ENCODE assay signal across 10 cellular contexts in the genomic region with DNA sequence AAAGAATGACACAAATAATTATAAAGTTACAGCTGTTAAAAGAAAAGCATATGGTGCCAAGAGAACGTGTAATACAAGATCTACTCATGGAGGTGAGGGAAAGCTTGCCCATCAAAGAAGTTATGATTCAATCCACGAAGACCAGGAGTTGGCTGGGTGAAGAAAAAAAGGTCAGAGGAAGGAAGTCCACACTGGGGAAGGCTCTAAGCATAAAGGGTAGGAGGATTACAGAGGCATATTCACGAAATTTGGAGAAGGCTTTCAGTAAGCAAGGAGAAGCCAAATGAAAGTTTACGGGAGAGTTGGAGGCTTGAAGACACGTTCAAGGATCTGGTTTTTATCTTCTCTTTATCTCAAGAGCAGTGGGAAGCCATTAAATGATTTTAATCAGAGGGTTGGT. TPM values are rescaled to one million over a fixed set of nuclear protein-coding genes. Genes with fewer than 3 reads are reported as not detected.
A peak's percentile ranks its signal among the peaks of the same experiment; 100 is the strongest.
DNase-seq lines count a peak whose midpoint lies in the region; ATAC-seq and TF ChIP-seq lines count a peak whose summit lies in the region.
"Had no signal": no experiment of that assay in that cellular context is flagged by ENCODE, and none has a peak within 500 bp of the region (broad histone marks: within the 10 kb centered on the region; RNA-seq: fewer than 3 reads in every experiment).

No MANE protein-coding gene starts in this region.

- no peak overlapping the region for H2AFZ ChIP-seq in SK-N-SH (ENCODE audit: low read depth)

- H3K9me3 ChIP-seq in SK-N-SH (no peaks in the 10 kb centered on the region), SJSA1 (replicated peaks) (no peaks in the 10 kb centered on the region)

- POLR2A ChIA-PET in SK-N-SH (lab: Yijun Ruan, JAX): no interaction called here

- no peak overlapping the region for H3K9ac ChIP-seq in SK-N-SH

- H3K4me2 ChIP-seq in SK-N-SH: no peak overlapping the region

- H3K36me3 ChIP-seq in SK-N-SH (replicated peaks in 1 of 2; ENCODE audit: control insufficient read depth in 1 of 2, insufficient read depth in 2 of 2, low read length in 1 of 2) (no peaks in the 10 kb centered on the region), SJSA1 (peaks cover 6% of the 10 kb centered on the region)

- TF ChIP-seq EP300 in SK-N-SH (IDR thresholded peaks at IDR 0.05; ENCODE audit: borderline replicate concordance in 1 of 2, low read depth in 1 of 2, low read length in 1 of 2): no peak

- H3K27ac ChIP-seq in SK-N-SH (ENCODE audit: low read depth in 2 of 2, low read length in 1 of 2) (no peak overlapping the region), SJSA1 (peak overlapping the region; percentile 19; the same call in 1 of the 2 replicates), foreskin keratinocyte (no peak overlapping the region)

- H3K79me2 ChIP-seq in SK-N-SH (ENCODE audit: insufficient read depth): peaks cover 29% of the 10 kb centered on the region

- no peak for TF ChIP-seq RAD21 in SK-N-SH (IDR thresholded peaks at IDR 0.05; ENCODE audit: low read length)

- 90% methylated on average over 5 of the region's 5 CpGs for WGBS in SK-N-SH (ENCODE audit: low lambda C conversion rate)

- H3K4me1 ChIP-seq in SK-N-SH (ENCODE audit: control insufficient read depth in 1 of 2, insufficient read depth in 2 of 2, low read depth in 1 of 2, low read length in 1 of 2) (peaks cover 4 to 11% of the 10 kb centered on the region in 2 experiments; a peak in 3 of 4 replicates), SJSA1 (replicated peaks) (peaks cover 34% of the 10 kb centered on the region), foreskin keratinocyte (peaks cover 22% of the 10 kb centered on the region)

- no peaks in the 10 kb centered on the region for H3K9me3 Mint-ChIP-seq in endothelial cell (ENCODE audit: unreplicated experiment)
- no peaks in the 10 kb centered on the region for H3K9me3 Mint-ChIP-seq in stimulated activated naive CD8-positive, alpha-beta T cell treated with anti-CD3 and anti-CD28 coated beads, Interleukin-15, amount 100 ng/mL, for 72 hours

- DNase-seq in SK-N-SH: no peak
- no peak for DNase-seq in SJSA1 (ENCODE audit: low read depth in 1 of 2, low spot score in 2 of 2)
- no peak for DNase-seq in endothelial cell (ENCODE audit: low spot score)
- no peak for DNase-seq in stimulated activated naive CD8-positive, alpha-beta T cell treated with anti-CD3 and anti-CD28 coated beads, Interleukin-15, amount 100 ng/mL, for 72 hours
- no peak for DNase-seq in foreskin keratinocyte
- DNase-seq in NCI-H345 treated with DMSO at 0.1 percent for 48 hours (lab: John Stamatoyannopoulos, UW; ENCODE audit: unreplicated experiment): no peak
- DNase-seq in T-helper 9 cell: no peak
- DNase-seq: stimulated activated CD4-positive, alpha-beta T cell treated with anti-CD3 and anti-CD28 coated beads, Interleukin-12 subunit alpha, Interleukin-12 subunit beta, amount 100 ng/mL, for 4 hours had no signal

- peaks cover 8% of the 10 kb centered on the region for H3F3A ChIP-seq in SK-N-SH (replicated peaks; ENCODE audit: insufficient read depth)

- ATAC-seq in SK-N-SH treated with all-trans-retinoic acid at 6 μM for 48 hours (no peak), foreskin keratinocyte (no peak)
- no peak for ATAC-seq in stimulated activated naive CD8-positive, alpha-beta T cell treated with anti-CD3 and anti-CD28 coated beads, Interleukin-15, amount 100 ng/mL, for 72 hours
- ATAC-seq: WTC11 had no signal

- H3K4me1 Mint-ChIP-seq in endothelial cell (ENCODE audit: unreplicated experiment): peaks cover 37% of the 10 kb centered on the region
- H3K4me1 Mint-ChIP-seq in stimulated activated naive CD8-positive, alpha-beta T cell treated with anti-CD3 and anti-CD28 coated beads, Interleukin-15, amount 100 ng/mL, for 72 hours: peaks cover 59% of the 10 kb centered on the region

- no peak overlapping the region for H3K4me3 ChIP-seq in SK-N-SH (ENCODE audit: low read depth in 2 of 2, low read length in 1 of 2)
- H3K4me3 ChIP-seq in SJSA1: no peak overlapping the region

- H3K27ac Mint-ChIP-seq in endothelial cell (ENCODE audit: unreplicated experiment): no peak overlapping the region
- H3K27ac Mint-ChIP-seq in stimulated activated naive CD8-positive, alpha-beta T cell treated with anti-CD3 and anti-CD28 coated beads, Interleukin-15, amount 100 ng/mL, for 72 hours: peak overlapping the region; percentile 86 to 90
- H3K27ac Mint-ChIP-seq: WTC11 had no signal

- no peaks in the 10 kb centered on the region for H4K20me1 ChIP-seq in SK-N-SH (ENCODE audit: insufficient read depth)

- H3K27me3 Mint-ChIP-seq in endothelial cell (ENCODE audit: unreplicated experiment): peaks cover 9% of the 10 kb centered on the region
- H3K27me3 Mint-ChIP-seq in stimulated activated naive CD8-positive, alpha-beta T cell treated with anti-CD3 and anti-CD28 coated beads, Interleukin-15, amount 100 ng/mL, for 72 hours: no peaks in the 10 kb centered on the region

- peak overlapping the region; percentile 11 for H3K4me3 Mint-ChIP-seq in endothelial cell (ENCODE audit: unreplicated experiment)
- H3K4me3 Mint-ChIP-seq in stimulated activated naive CD8-positive, alpha-beta T cell treated with anti-CD3 and anti-CD28 coated beads, Interleukin-15, amount 100 ng/mL, for 72 hours: peak overlapping the region; percentile 85 to 88

- H3K9me2 ChIP-seq in SK-N-SH: no peaks in the 10 kb centered on the region

- peaks cover 11% of the 10 kb centered on the region for H3K36me3 Mint-ChIP-seq in endothelial cell (ENCODE audit: low read depth, unreplicated experiment)

- TF ChIP-seq CTCF in SK-N-SH (IDR thresholded peaks at IDR 0.05) (no peak), endothelial cell (IDR thresholded peaks at IDR 0.05; ENCODE audit: unreplicated experiment) (no peak), foreskin keratinocyte (conservative IDR thresholded peaks at IDR 0.05) (no peak)

- H3K27me3 ChIP-seq in SK-N-SH (ENCODE audit: insufficient read depth) (no peaks in the 10 kb centered on the region), SJSA1 (replicated peaks) (no peaks in the 10 kb centered on the region), foreskin keratinocyte (no peaks in the 10 kb centered on the region)

- CTCF ChIA-PET in SK-N-SH (lab: Yijun Ruan, JAX): interaction anchor here (0.8 to 1.6 kb wide), 3 partner anchors 13 to 89 kb away, joined by 3 to 4 read pairs (median 3); no protein-coding TSS in a partner anchor

TF ChIP-seq in SK-N-SH treated with all-trans-retinoic acid at 6 μM for 48 hours, 23 proteins besides CTCF, POLR2A, EP300 and RAD21:
- TF ChIP-seq ZNF70 (CRISPR knock-in tag; IDR thresholded peaks at IDR 0.05) (0 out of 2 replicates have a peak, but pooled peaks have one; percentile 20), RARB (CRISPR knock-in tag; IDR thresholded peaks at IDR 0.05) (no peak)
TF ChIP-seq in SK-N-SH treated with all-trans-retinoic acid at 6 μM for 48 hours: peak in this region for 1.

TF ChIP-seq in SK-N-SH, 30 proteins besides CTCF, POLR2A, EP300 and RAD21:
- TF ChIP-seq NRF1 (IDR thresholded peaks at IDR 0.05; ENCODE audit: low read depth, low read length): no peak
- TF ChIP-seq SIN3A (IDR thresholded peaks at IDR 0.05; ENCODE audit: borderline replicate concordance, low read depth, low read length): no peak

RNA-seq across cellular contexts. Expression of a gene that starts 1.8 kb away (rescaled TPM):
- 48.3 and 58.9 TPM in 2 replicates for polyA plus RNA-seq in SK-N-SH (2012; rRNA removed)
- 54.7 and 67.3 TPM in 2 replicates for polyA plus RNA-seq in SK-N-SH (2012; cell fraction: cytosol; rRNA removed)
- 24.2 and 33.6 TPM in 2 replicates for polyA plus RNA-seq in SK-N-SH (2012; cell fraction: nucleus; rRNA removed)
- 30.6 and 44.6 TPM in 2 replicates for total RNA-seq in SJSA1 (2014; rRNA removed; shearing (Covaris generic))
- total RNA-seq in endothelial cell (ENCODE audit: unreplicated experiment): 68.7 TPM
- total RNA-seq in foreskin keratinocyte: 125 TPM in 2 replicates
- 38.6 and 47.4 TPM in 2 replicates for polyA plus RNA-seq in foreskin keratinocyte
